In genomic region chr15:28889346-28889745, GRCh38 we compare ENCODE assay signal across 24 cellular contexts. TPM values are rescaled to one million over a fixed set of nuclear protein-coding genes. Genes with fewer than 3 reads are reported as not detected.
A peak's percentile ranks its signal among the peaks of the same experiment; 100 is the strongest.
DNase-seq lines count a peak whose midpoint lies in the region; ATAC-seq and TF ChIP-seq lines count a peak whose summit lies in the region.
"Had no signal": no experiment of that assay in that cellular context is flagged by ENCODE, and none has a peak within 500 bp of the region (broad histone marks: within the 10 kb centered on the region; RNA-seq: fewer than 3 reads in every experiment).

No MANE protein-coding gene starts in this region.

- DNase-seq in DMS 273 (lab: John Stamatoyannopoulos, UW; ENCODE audit: unreplicated experiment) (peak; percentile 78), immature natural killer cell (no peak), GM13977 (ENCODE audit: low spot score) (no peak), NCI-H2029 (lab: John Stamatoyannopoulos, UW) (no peak), erythroblast (lab: John Stamatoyannopoulos, UW) (no peak)
- DNase-seq: activated naive CD4-positive, alpha-beta T cell treated with anti-CD3 and anti-CD28 coated beads for 36 hours; brain microvascular endothelial cell; cortex of kidney; DMS79 treated with DMSO at 0.1 percent for 48 hours; H7; heart left ventricle; left lung; NCI-H1105 treated with DMSO at 0.1 percent for 48 hours; NCI-H526 treated with DMSO at 0.1 percent for 48 hours; OCI-M1; stimulated activated CD4-positive, alpha-beta T cell treated with anti-CD3 and anti-CD28 coated beads, Interleukin-2, amount 100 ng/mL, for 48 hours; stomach; trophoblast cell had no signal

- in situ Hi-C loops in GM13977 (cut with MboI; ENCODE audit: low pct_unique_long_range_greater_than_20kb, low sequenced_read_pairs, unreplicated experiment): no loop called here

- H3K27ac ChIP-seq in BLaER1 treated with 17β-estradiol and CSF1 and Interleukin-3, amounts not matched to agents 10 nM and 100 nM: peak overlapping the region in 8 of 11 experiments; percentile 30 to 83 (median 65); a peak in 10 of 22 replicates
- H3K27ac ChIP-seq: brain microvascular endothelial cell, heart left ventricle, left lung, stomach had no signal

- TF ChIP-seq CTCF in GM13977 (IDR thresholded peaks at IDR 0.05; ENCODE audit: extremely low read depth, insufficient read depth, missing control alignments): no peak

- H4K20me1 ChIP-seq in BLaER1 treated with 17β-estradiol and CSF1 and Interleukin-3, amounts not matched to agents 10 nM and 100 nM: peaks cover 0 to 24% (median 0%) of the 10 kb centered on the region in 11 experiments; a peak in 7 of 22 replicates

- H3K36me3 Mint-ChIP-seq in activated naive CD8-positive, alpha-beta T cell: no peaks in the 10 kb centered on the region
- no peaks in the 10 kb centered on the region for H3K36me3 Mint-ChIP-seq in immature natural killer cell

- H3K4me3 Mint-ChIP-seq in activated naive CD8-positive, alpha-beta T cell: peak overlapping the region; percentile 68
- H3K4me3 Mint-ChIP-seq in immature natural killer cell: peak overlapping the region in 4 of 5 donors; percentile 7 to 45 (median 18)

- no peaks in the 10 kb centered on the region for H3K27me3 Mint-ChIP-seq in activated naive CD8-positive, alpha-beta T cell
- H3K27me3 Mint-ChIP-seq in immature natural killer cell (ENCODE audit: low read depth in 3 of 3): peaks cover 0 to 3% (median 2%) of the 10 kb centered on the region in 3 donors

- peak overlapping the region; percentile 97 for H3K27ac Mint-ChIP-seq in activated naive CD8-positive, alpha-beta T cell
- peak overlapping the region; percentile 64 to 90 (median 84) for H3K27ac Mint-ChIP-seq in immature natural killer cell

- H3K4me3 ChIP-seq in BLaER1 treated with 17β-estradiol and CSF1 and Interleukin-3, amounts not matched to agents 10 nM and 100 nM: no peak overlapping the region
- H3K4me3 ChIP-seq: heart left ventricle, left lung, skin epidermis, stomach had no signal

- peaks cover 0 to 10% (median 0%) of the 10 kb centered on the region in 11 experiments; a peak in 6 of 22 replicates for H3K9me3 ChIP-seq in BLaER1 treated with 17β-estradiol and CSF1 and Interleukin-3, amounts not matched to agents 10 nM and 100 nM (replicated peaks in 1 of 11)
- H3K9me3 ChIP-seq: heart left ventricle, left lung, stomach had no signal

- no peak for TF ChIP-seq POLR2A in erythroblast (IDR thresholded peaks at IDR 0.05; ENCODE audit: low read length)

- H3K4me1 ChIP-seq in BLaER1 treated with 17β-estradiol and CSF1 and Interleukin-3, amounts not matched to agents 10 nM and 100 nM: peaks cover 46 to 81% (median 78%) of the 10 kb centered on the region in 10 experiments

- H3K9me3 Mint-ChIP-seq in activated naive CD8-positive, alpha-beta T cell (ENCODE audit: low read depth): no peaks in the 10 kb centered on the region
- H3K9me3 Mint-ChIP-seq in immature natural killer cell: no peaks in the 10 kb centered on the region
- H3K9me3 Mint-ChIP-seq: activated naive CD4-positive, alpha-beta T cell treated with anti-CD3 and anti-CD28 coated beads for 36 hours had no signal

- no peaks in the 10 kb centered on the region for H3K36me3 ChIP-seq in BLaER1 treated with 17β-estradiol and CSF1 and Interleukin-3, amounts not matched to agents 10 nM and 100 nM
- H3K36me3 ChIP-seq: brain microvascular endothelial cell, heart left ventricle, left lung, stomach had no signal

- no peak for ATAC-seq in HG02642 (IDR thresholded peaks at IDR 0.05; ENCODE audit: poor library complexity, unreplicated experiment)
- ATAC-seq: heart left ventricle, left lung, Right ventricle myocardium inferior had no signal

- H3K4me1 Mint-ChIP-seq in activated naive CD8-positive, alpha-beta T cell (ENCODE audit: low read depth): peaks cover 75% of the 10 kb centered on the region
- peaks cover 58 to 65% of the 10 kb centered on the region in 2 donors for H3K4me1 Mint-ChIP-seq in immature natural killer cell

- peak overlapping the region; percentile 30 to 93 (median 90); a peak in 21 of 22 replicates for H3K4me2 ChIP-seq in BLaER1 treated with 17β-estradiol and CSF1 and Interleukin-3, amounts not matched to agents 10 nM and 100 nM

- 0 out of 22 replicates have a peak overlapping the region, but pooled peaks of 2 of the 11 experiments have one; percentile 16 to 20 for H3K9ac ChIP-seq in BLaER1 treated with 17β-estradiol and CSF1 and Interleukin-3, amounts not matched to agents 10 nM and 100 nM

- peaks cover 0 to 22% (median 0%) of the 10 kb centered on the region in 11 experiments; a peak in 5 of 22 replicates for H3K27me3 ChIP-seq in BLaER1 treated with 17β-estradiol and CSF1 and Interleukin-3, amounts not matched to agents 10 nM and 100 nM
- H3K27me3 ChIP-seq: brain microvascular endothelial cell had no signal

RNA-seq across cellular contexts. Expression of gene APBA2, which starts 3.6 kb away (rescaled TPM):
- polyA plus RNA-seq in immature natural killer cell: 10 to 100 TPM; 24.4 to 68.7 (median 25.4) TPM

RNA-seq across cellular contexts. Expression of gene GOLGA6L7, which starts 40.9 kb away (rescaled TPM):
- polyA plus RNA-seq in immature natural killer cell: not detected
- polyA plus RNA-seq: endothelial cell of umbilical vein, heart left ventricle, stomach had no signal
